In the genomic region with DNA sequence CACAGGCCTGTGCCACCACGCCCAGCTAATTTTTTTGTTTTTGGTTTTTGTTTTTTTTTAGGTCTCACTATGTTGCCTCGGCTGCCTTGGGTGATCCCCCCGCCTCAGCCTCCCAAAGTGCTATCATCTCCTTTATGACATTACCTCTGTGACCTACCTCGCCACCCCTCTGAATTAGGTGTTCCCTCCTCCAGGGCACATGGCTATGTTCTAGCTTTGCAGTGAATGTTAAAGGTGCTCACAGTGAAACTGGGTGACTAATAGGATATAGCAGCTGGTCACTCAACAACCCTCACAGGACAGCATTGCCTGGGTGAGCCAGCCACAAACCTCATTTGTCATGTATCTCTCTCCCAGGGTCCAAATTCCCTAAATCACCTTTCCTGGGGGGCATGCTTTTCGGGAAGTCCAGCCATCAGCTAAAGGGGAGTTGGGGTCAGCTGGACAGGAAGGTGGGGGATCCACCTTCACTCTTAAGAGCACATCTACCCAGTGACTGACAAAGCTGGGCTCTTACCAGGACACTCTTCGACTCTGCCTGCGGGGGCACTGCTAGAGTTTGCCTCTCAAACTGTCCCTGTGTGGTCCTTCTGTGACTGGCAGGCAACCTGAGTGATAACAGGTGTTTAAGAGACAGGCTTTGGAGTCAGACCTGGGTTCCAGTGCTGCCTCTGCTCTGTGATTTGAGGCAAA, we compare ENCODE assay signal across 8 cellular contexts. TPM values are rescaled to one million over a fixed set of nuclear protein-coding genes. Genes with fewer than 3 reads are reported as not detected.
DNase-seq lines count a peak whose midpoint lies in the region; ATAC-seq and TF ChIP-seq lines count a peak whose summit lies in the region.

No MANE protein-coding gene starts in this region.

- ATAC-seq in GM19463 (IDR thresholded peaks at IDR 0.05; ENCODE audit: unreplicated experiment), result peak; percentile 42
- ATAC-seq in lung (ENCODE audit: insufficient read depth, low FRiP score), result no peak
- no peak for ATAC-seq in HG02840 (IDR thresholded peaks at IDR 0.05; ENCODE audit: low FRiP score, unreplicated experiment)

- no peaks in the 10 kb centered on the region for H3K9me3 Mint-ChIP-seq in IgD-negative memory B cell
- H3K9me3 Mint-ChIP-seq in T-helper 2 cell treated with Interferon-gamma antibody and Interleukin-4, amounts not matched to agents 5 μg/mL and 100 μg/mL, for 36 hours, result no peaks in the 10 kb centered on the region
- H3K9me3 Mint-ChIP-seq in brain, result no peaks in the 10 kb centered on the region

- H3K36me3 ChIP-seq in lung (ENCODE audit: control insufficient read depth in 2 of 2, insufficient read depth in 2 of 2, low read length in 2 of 2), result peaks cover 15 to 33% of the 10 kb centered on the region in 2 donors

- no peaks in the 10 kb centered on the region for H3K27me3 ChIP-seq in lung (ENCODE audit: control insufficient read depth, insufficient read depth)

- H3K36me3 Mint-ChIP-seq in IgD-negative memory B cell, result peaks cover under 1% of the 10 kb centered on the region
- H3K36me3 Mint-ChIP-seq in T-helper 2 cell treated with Interferon-gamma antibody and Interleukin-4, amounts not matched to agents 5 μg/mL and 100 μg/mL, for 36 hours (ENCODE audit: low read depth), result peaks cover 66% of the 10 kb centered on the region
- H3K36me3 Mint-ChIP-seq in brain, result peaks cover 32% of the 10 kb centered on the region

- peaks cover 0 to 5% of the 10 kb centered on the region in 2 donors for H3K4me1 ChIP-seq in lung (ENCODE audit: control insufficient read depth in 2 of 2, insufficient read depth in 2 of 2, low read length in 2 of 2)

- peak overlapping the region; percentile 91 for H3K27ac ChIP-seq in lung (ENCODE audit: low read depth in 1 of 2, low read length in 1 of 2)
- H3K27ac ChIP-seq in temporal lobe (ENCODE audit: low read depth, low read length), result peak overlapping the region; percentile 91

- H3K27ac Mint-ChIP-seq in IgD-negative memory B cell, result peak overlapping the region; percentile 71 to 98 (median 89)
- peak overlapping the region; percentile 94 for H3K27ac Mint-ChIP-seq in T-helper 2 cell treated with Interferon-gamma antibody and Interleukin-4, amounts not matched to agents 5 μg/mL and 100 μg/mL, for 36 hours
- H3K27ac Mint-ChIP-seq in brain, result peak overlapping the region; percentile 56 to 97 (median 94)

- H3K4me1 Mint-ChIP-seq in IgD-negative memory B cell (peaks cover 18 to 32% (median 25%) of the 10 kb centered on the region in 3 donors), brain (peaks cover 45% of the 10 kb centered on the region)
- peaks cover 28% of the 10 kb centered on the region for H3K4me1 Mint-ChIP-seq in T-helper 2 cell treated with Interferon-gamma antibody and Interleukin-4, amounts not matched to agents 5 μg/mL and 100 μg/mL, for 36 hours (ENCODE audit: low read depth)

- H3K4me3 ChIP-seq in lung, result no peak overlapping the region

- H3K4me3 Mint-ChIP-seq in IgD-negative memory B cell, result peak overlapping the region; percentile 73 to 95 (median 87)
- H3K4me3 Mint-ChIP-seq in T-helper 2 cell treated with Interferon-gamma antibody and Interleukin-4, amounts not matched to agents 5 μg/mL and 100 μg/mL, for 36 hours, result peak overlapping the region; percentile 36
- H3K4me3 Mint-ChIP-seq in brain, result peak overlapping the region in 1 of 5 experiments; percentile 30

- no peaks in the 10 kb centered on the region for H3K27me3 Mint-ChIP-seq in IgD-negative memory B cell
- H3K27me3 Mint-ChIP-seq in T-helper 2 cell treated with Interferon-gamma antibody and Interleukin-4, amounts not matched to agents 5 μg/mL and 100 μg/mL, for 36 hours (ENCODE audit: low read depth), result no peaks in the 10 kb centered on the region
- H3K27me3 Mint-ChIP-seq in brain, result no peaks in the 10 kb centered on the region

- no peaks in the 10 kb centered on the region for H3K9me3 ChIP-seq in lung (ENCODE audit: control insufficient read depth in 2 of 2, insufficient read depth in 1 of 2, low read length in 1 of 2)

- TF ChIP-seq CTCF in brain (conservative IDR thresholded peaks at IDR 0.05) (no peak), lung (IDR thresholded peaks at IDR 0.05; ENCODE audit: control extremely low read depth, extremely low read depth) (no peak)

- WGBS in lung, 2 donors, result 60 to 79% methylated on average over 7 of the region's 7 CpGs

- DNase-seq in D341Med (ENCODE audit: low spot score) (peak; percentile 68), lung (ENCODE audit: low spot score) (no peak)
- DNase-seq in T-helper 2 cell treated with Interferon-gamma antibody and Interleukin-4, amounts not matched to agents 5 μg/mL and 100 μg/mL, for 36 hours (ENCODE audit: low spot score), result peak; percentile 42

RNA-seq across cellular contexts. Expression of a gene that starts 1.6 kb away (rescaled TPM):
- 10.5 TPM for polyA plus RNA-seq in IgD-negative memory B cell
- polyA plus RNA-seq in brain (ENCODE audit: insufficient read depth, low read depth, low replicate concordance), result 4.8 TPM
- 10 to 100 TPM; 40.7 to 82.3 TPM for total RNA-seq in lung
- polyA plus RNA-seq in lung, result 10 to 100 TPM; 28.4 to 34.2 TPM
- total RNA-seq in temporal lobe, result 19.7 TPM

RNA-seq across cellular contexts. Expression of a gene that starts 15.6 kb away (rescaled TPM):
- polyA plus RNA-seq in IgD-negative memory B cell, result 262 TPM
- 113 TPM for polyA plus RNA-seq in brain (ENCODE audit: insufficient read depth, low read depth, low replicate concordance)
- total RNA-seq in lung, result 100 to 1,000 TPM in 1 of 2 donors, 10 to 100 TPM in 1; 74.9 to 174 TPM
- polyA plus RNA-seq in lung, result 100 to 1,000 TPM in 1 of 2 donors, 10 to 100 TPM in 1; 85.3 to 239 TPM
- total RNA-seq in temporal lobe, result 101 TPM

RNA-seq across cellular contexts. Expression of a gene that starts 16.2 kb away (rescaled TPM):
- polyA plus RNA-seq in IgD-negative memory B cell (52.6 TPM), brain (ENCODE audit: insufficient read depth, low read depth, low replicate concordance) (83.6 TPM), lung (10 to 100 TPM; 41.6 to 57.8 TPM)
- total RNA-seq in lung (10 to 100 TPM; 48.7 to 62.3 TPM), temporal lobe (42.3 TPM)

RNA-seq across cellular contexts. Expression of a gene that starts 35.3 kb away (rescaled TPM):
- polyA plus RNA-seq in IgD-negative memory B cell, result 57.9 TPM
- 23.9 TPM for polyA plus RNA-seq in brain (ENCODE audit: insufficient read depth, low read depth, low replicate concordance)
- total RNA-seq in lung, result 10 to 100 TPM; 16.3 to 34.9 TPM
- 10 to 100 TPM; 25.7 to 26.8 TPM for polyA plus RNA-seq in lung
- total RNA-seq in temporal lobe, result 15.5 TPM

RNA-seq across cellular contexts. Expression of a gene that starts 38.7 kb away (rescaled TPM):
- polyA plus RNA-seq in IgD-negative memory B cell (0.65 TPM), brain (ENCODE audit: insufficient read depth, low read depth, low replicate concordance) (23.8 TPM), lung (10 to 100 TPM; 30.5 to 43.9 TPM)
- total RNA-seq in lung (10 to 100 TPM; 21.7 to 35.0 TPM), temporal lobe (39.8 TPM)
